ENCODE assay signal across 8 cellular contexts in the genomic region with DNA sequence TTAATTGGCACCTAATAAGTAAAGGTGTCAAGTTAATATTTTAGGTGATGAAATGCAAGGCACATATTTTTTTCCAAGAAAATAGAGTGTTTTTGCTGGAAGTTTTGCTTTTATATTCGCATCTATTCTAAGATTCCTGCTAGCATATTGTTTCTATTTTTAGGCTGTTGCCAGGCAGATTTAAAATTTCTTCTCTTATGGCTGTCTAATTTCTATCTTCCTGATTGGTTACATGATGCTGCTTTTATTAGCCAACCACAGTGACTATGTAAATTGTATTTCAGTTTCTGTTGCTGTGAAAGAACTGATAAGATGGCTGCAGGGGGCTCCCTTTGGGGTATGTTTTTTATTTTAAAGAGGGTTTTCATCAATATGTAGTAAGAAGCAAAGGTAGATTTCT. TPM values are rescaled to one million over a fixed set of nuclear protein-coding genes. Genes with fewer than 3 reads are reported as not detected.
DNase-seq lines count a peak whose midpoint lies in the region; ATAC-seq and TF ChIP-seq lines count a peak whose summit lies in the region.

No MANE protein-coding gene starts in this region.

- peak; percentile 56 to 65 for ATAC-seq in activated CD4-positive, CD25-positive, alpha-beta regulatory T cell treated with anti-CD3 and anti-CD28 coated beads, Interleukin-2, amount 50 U/mL, for 24 hours
- ATAC-seq in HG02884 (IDR thresholded peaks at IDR 0.05; ENCODE audit: unreplicated experiment) (no peak), GM18909 (IDR thresholded peaks at IDR 0.05; ENCODE audit: poor library complexity, unreplicated experiment) (no peak)

- H3K27me3 ChIP-seq in BE2C, result no peaks in the 10 kb centered on the region

- H3K36me3 ChIP-seq in BE2C, result no peaks in the 10 kb centered on the region

- no peak for TF ChIP-seq POLR2A in erythroblast (IDR thresholded peaks at IDR 0.05; ENCODE audit: low read length)

- peaks cover 4% of the 10 kb centered on the region for H3K4me1 ChIP-seq in BE2C

- TF ChIP-seq CTCF in BE2C (IDR thresholded peaks at IDR 0.05; ENCODE audit: low read depth, low read length), result no peak

- H3K4me3 ChIP-seq in BE2C (ENCODE audit: low read depth, low read length), result no peak overlapping the region

- H3K9me3 ChIP-seq in BE2C, result peaks cover 2% of the 10 kb centered on the region; the same call in 1 of the 2 replicates

- no peak for DNase-seq in activated CD4-positive, CD25-positive, alpha-beta regulatory T cell treated with anti-CD3 and anti-CD28 coated beads, Interleukin-2, amount 50 U/mL, for 72 hours
- DNase-seq in OCI-M1 (lab: John Stamatoyannopoulos, UW) (peak; percentile 93), erythroblast (lab: John Stamatoyannopoulos, UW) (peak; percentile 85 to 90), renal cortical epithelial cell (ENCODE audit: low read depth) (peak; percentile 60), BE2C (no peak)

RNA-seq across cellular contexts. Expression of gene ATF7IP, which starts 42.7 kb away (rescaled TPM):
- 16.0 and 51.7 TPM in 2 replicates for total RNA-seq in renal cortical epithelial cell
- 35.2 TPM for polyA plus RNA-seq in BE2C (2012; ENCODE audit: insufficient read depth, insufficient read length, low read depth)

Comparison
In these comparisons a context has a peak if more than half of its experiments do, and no peak if none do; other contexts are left out.
1. ATAC-seq: peak in activated CD4-positive, CD25-positive, alpha-beta regulatory T cell treated with anti-CD3 and anti-CD28 coated beads, Interleukin-2, amount 50 U/mL, for 24 hours (2 of 2); none in HG02884 (single experiment) and GM18909 (single experiment).
2. DNase-seq: peak in OCI-M1 (single experiment), erythroblast (2 of 2) and renal cortical epithelial cell (single experiment); none in activated CD4-positive, CD25-positive, alpha-beta regulatory T cell treated with anti-CD3 and anti-CD28 coated beads, Interleukin-2, amount 50 U/mL, for 72 hours (single experiment) and BE2C (single experiment).